ENCODE assay signal across 1 cellular context in genomic region chr15:57458255-57458850, GRCh38.
TF ChIP-seq lines count a peak whose summit lies in the region.

No MANE protein-coding gene starts in this region.

TF ChIP-seq in HepG2, 621 proteins besides CTCF, POLR2A, EP300 and RAD21 (continued from another document):
- TF ChIP-seq SNAPC4 (CRISPR knock-in tag; IDR thresholded peaks at IDR 0.05): no peak
- TF ChIP-seq MNT (IDR thresholded peaks at IDR 0.05): no peak
- no peak for TF ChIP-seq ZNF724P (CRISPR knock-in tag; IDR thresholded peaks at IDR 0.05; ENCODE audit: borderline replicate concordance)
- TF ChIP-seq ZNF3 (CRISPR knock-in tag; IDR thresholded peaks at IDR 0.05): no peak
- TF ChIP-seq ZNF281 (CRISPR knock-in tag; IDR thresholded peaks at IDR 0.05; ENCODE audit: borderline replicate concordance): no peak
- TF ChIP-seq ZFX (CRISPR knock-in tag; IDR thresholded peaks at IDR 0.05; ENCODE audit: low read depth): no peak
- no peak for TF ChIP-seq SMARCC2 (IDR thresholded peaks at IDR 0.05)
- TF ChIP-seq RXRA (CRISPR knock-in tag; IDR thresholded peaks at IDR 0.05): no peak
- TF ChIP-seq ELF3 (CRISPR knock-in tag; IDR thresholded peaks at IDR 0.05): no peak
- no peak for TF ChIP-seq GTF2F1 (IDR thresholded peaks at IDR 0.05; ENCODE audit: low read length)
- no peak for TF ChIP-seq ZNF563 (CRISPR knock-in tag; IDR thresholded peaks at IDR 0.05)
- TF ChIP-seq AFF4 (CRISPR knock-in tag; IDR thresholded peaks at IDR 0.05): no peak
- TF ChIP-seq ZNF512 (CRISPR knock-in tag; IDR thresholded peaks at IDR 0.05): no peak
- TF ChIP-seq KIAA2018 (CRISPR knock-in tag; IDR thresholded peaks at IDR 0.05; ENCODE audit: borderline replicate concordance): no peak
TF ChIP-seq in HepG2: peak in this region for 0.
